27 cellular contexts compared by ENCODE assay signal in genomic region chr9:105636331-105636730, GRCh38. TPM values are rescaled to one million over a fixed set of nuclear protein-coding genes. Genes with fewer than 3 reads are reported as not detected.
"Had no signal": no experiment of that assay in that cellular context is flagged by ENCODE, and none has a peak within 500 bp of the region (broad histone marks: within the 10 kb centered on the region; RNA-seq: fewer than 3 reads in every experiment).

No MANE protein-coding gene starts in this region.

- H3K27me3 ChIP-seq: pancreas, stomach, tibial artery, upper lobe of right lung had no signal

- H3K27ac ChIP-seq: left ventricle myocardium inferior, pancreas, prostate gland, skin epidermis, stomach, thoracic aorta, tibial artery, upper lobe of right lung had no signal

- H3K4me1 ChIP-seq: left ventricle myocardium inferior, pancreas, prostate gland, stomach, tibial artery, upper lobe of right lung had no signal

- H3K36me3 ChIP-seq: pancreas, prostate gland had no signal

- H3K9me3 ChIP-seq: mucosa of descending colon, pancreas, prostate gland, tibial artery, upper lobe of right lung had no signal

- H3K4me3 ChIP-seq: left ventricle myocardium inferior, lung, mucosa of descending colon, pancreas, prostate gland, skin epidermis, stomach, thoracic aorta, tibial artery, upper lobe of right lung had no signal

- DNase-seq: hippocampal formation; left ventricle myocardium inferior; midbrain; mucosa of descending colon; naive thymus-derived CD8-positive, alpha-beta T cell; nucleus accumbens; pancreas; posterior cingulate gyrus; retina; right cardiac atrium; stimulated activated CD4-positive, alpha-beta T cell treated with anti-CD3 and anti-CD28 coated beads, Interleukin-12 subunit alpha, Interleukin-12 subunit beta, amount 100 ng/mL, for 4 hours; stimulated activated CD4-positive, alpha-beta T cell treated with anti-CD3 and anti-CD28 coated beads, Interleukin-15, amount 100 ng/mL, for 24 hours; stimulated activated CD4-positive, alpha-beta T cell treated with anti-CD3 and anti-CD28 coated beads, Interleukin-2, amount 100 ng/mL, for 24 hours; stimulated activated CD4-positive, alpha-beta T cell treated with anti-CD3 and anti-CD28 coated beads, Interleukin-4, amount 100 ng/mL, for 1 hour; stimulated activated naive B cell treated with anti-CD40 and anti-IgM and Interleukin-4, amounts not matched to agents 10 μg/mL and 1 μg/mL and 100 μg/mL, for 72 hours; stimulated activated naive CD8-positive, alpha-beta T cell treated with anti-CD3 and anti-CD28 coated beads, Interleukin-15, Interleukin-2, amounts not matched to agents 100 U/mL and 50 U/mL, for 24 hours; stomach; tibial artery; trophoblast cell; upper lobe of right lung had no signal

- ATAC-seq: mucosa of descending colon; naive thymus-derived CD8-positive, alpha-beta T cell; pancreas; right cardiac atrium; sciatic nerve; stimulated activated naive B cell treated with anti-CD40 and anti-IgM and Interleukin-4, amounts not matched to agents 10 μg/mL and 1 μg/mL and 100 μg/mL, for 72 hours; stimulated activated naive CD8-positive, alpha-beta T cell treated with anti-CD3 and anti-CD28 coated beads, Interleukin-15, Interleukin-2, amounts not matched to agents 100 U/mL and 50 U/mL, for 24 hours; upper lobe of right lung had no signal

RNA-seq across cellular contexts. Expression of gene TAL2, which starts 25.9 kb away (rescaled TPM):
- total RNA-seq: left ventricle myocardium inferior; lower leg skin; lung; mesenteric fat pad; naive thymus-derived CD8-positive, alpha-beta T cell; prostate gland; right cardiac atrium; sciatic nerve; thoracic aorta; upper lobe of right lung had no signal
- polyA plus RNA-seq: stomach had no signal
